Comparison of ENCODE assay signal across 38 cellular contexts in the genomic region with DNA sequence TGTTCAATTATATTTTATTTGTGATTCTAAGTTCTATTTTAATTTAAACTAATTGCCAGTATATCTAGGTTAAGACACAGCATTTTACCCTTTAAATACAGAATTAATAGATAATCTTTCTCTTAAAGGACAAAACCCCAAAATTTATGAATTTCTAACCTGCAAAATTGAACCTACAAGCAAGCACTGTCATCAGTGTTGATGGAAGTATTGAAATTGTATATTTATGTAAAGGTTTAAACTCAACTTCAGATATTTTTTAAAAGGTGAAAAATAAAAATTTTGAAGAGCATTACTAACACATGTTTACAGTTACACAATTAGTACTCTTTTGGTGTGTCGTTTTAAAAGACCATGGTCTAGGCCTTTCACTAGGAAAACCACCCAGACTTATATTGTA. TPM values are rescaled to one million over a fixed set of nuclear protein-coding genes. Genes with fewer than 3 reads are reported as not detected.
"Had no signal": no experiment of that assay in that cellular context is flagged by ENCODE, and none has a peak within 500 bp of the region (broad histone marks: within the 10 kb centered on the region; RNA-seq: fewer than 3 reads in every experiment).

No MANE protein-coding gene starts in this region.

- ATAC-seq: activated CD8-positive, alpha-beta T cell treated with anti-CD3 and anti-CD28 coated beads for 36 hours; activated naive CD4-positive, alpha-beta T cell treated with anti-CD3 and anti-CD28 coated beads, Interleukin-2, amount 50 U/mL, for 72 hours; activated T-cell treated with anti-CD3 and anti-CD28 coated beads, Interleukin-2, amount 50 U/mL, for 4 hours; activated T-cell treated with anti-CD3 and anti-CD28 coated beads, Interleukin-2, amount 50 U/mL, for 72 hours; activated T-helper 17 cell treated with anti-CD3 and anti-CD28 coated beads, Interleukin-2, amount 50 U/mL, for 72 hours; body of pancreas; T-cell had no signal

- FAIRE-seq: astrocyte had no signal

- DNase-seq: activated B cell treated with CpG ODN at 0.5 μM for 24 hours; activated CD4-positive, alpha-beta memory T cell treated with anti-CD3 and anti-CD28 coated beads for 36 hours; activated CD4-positive, alpha-beta T cell treated with anti-CD3 and anti-CD28 coated beads for 4 hours; activated CD4-positive, alpha-beta T cell treated with anti-CD3 and anti-CD28 coated beads, Interleukin-2, amount 50 U/mL, for 1 hour; activated CD4-positive, alpha-beta T cell treated with anti-CD3 and anti-CD28 coated beads, Interleukin-2, amount 50 U/mL, for 4 hours; activated CD4-positive, CD25-positive, alpha-beta regulatory T cell treated with anti-CD3 and anti-CD28 coated beads, Interleukin-2, amount 50 U/mL, for 72 hours; activated CD8-positive, alpha-beta memory T cell treated with anti-CD3 and anti-CD28 coated beads, Interleukin-2, amount 50 U/mL, for 4 hours; activated CD8-positive, alpha-beta T cell treated with anti-CD3 and anti-CD28 coated beads for 36 hours; activated effector memory CD4-positive, alpha-beta T cell treated with anti-CD3 and anti-CD28 coated beads, Interleukin-2, amount 50 U/mL, for 16 hours; activated gamma-delta T cell treated with Interleukin-2 at 50 U/mL for 16 hours; activated naive CD4-positive, alpha-beta T cell; activated naive CD4-positive, alpha-beta T cell treated with anti-CD3 and anti-CD28 coated beads for 36 hours; activated naive CD4-positive, alpha-beta T cell treated with anti-CD3 and anti-CD28 coated beads, Interleukin-2, amount 50 U/mL, for 16 hours; activated naive CD8-positive, alpha-beta T cell treated with anti-CD3 and anti-CD28 coated beads for 36 hours; activated T-cell treated with anti-CD3 and anti-CD28 coated beads for 4 hours; activated T-cell treated with anti-CD3 and anti-CD28 coated beads, Interleukin-2, amount 50 U/mL, for 1 hour; activated T-cell treated with anti-CD3 and anti-CD28 coated beads, Interleukin-2, amount 50 U/mL, for 4 hours; activated T-cell treated with anti-CD3 and anti-CD28 coated beads, Interleukin-2, amount 50 U/mL, for 72 hours; adrenal gland; amniotic stem cell; aorta; body of pancreas; brain microvascular endothelial cell; central memory CD4-positive, alpha-beta T cell; T-cell; T-helper 2 cell; T-helper 9 cell had no signal

- H3K27ac Mint-ChIP-seq: activated B cell treated with CpG ODN at 0.5 μM for 24 hours; activated CD4-positive, alpha-beta memory T cell treated with anti-CD3 and anti-CD28 coated beads for 36 hours; activated CD4-positive, alpha-beta T cell treated with anti-CD3 and anti-CD28 coated beads, Interleukin-2, amount 10 ng/mL, durations not matched to agents 24 days and 14 days; activated CD8-positive, alpha-beta T cell treated with anti-CD3 and anti-CD28 coated beads for 36 hours; activated naive CD4-positive, alpha-beta T cell treated with anti-CD3 and anti-CD28 coated beads for 36 hours; activated naive CD4-positive, alpha-beta T cell treated with anti-CD3 and anti-CD28 coated beads, Interleukin-2, amount 50 U/mL, for 72 hours; activated naive CD8-positive, alpha-beta T cell treated with anti-CD3 and anti-CD28 coated beads for 36 hours; activated T-cell treated with anti-CD3 and anti-CD28 coated beads, Interleukin-2, amount 50 U/mL, for 72 hours; activated T-helper 1 cell treated with anti-CD3 and anti-CD28 coated beads, Interleukin-12 subunit alpha, Interleukin-12 subunit beta, Interleukin-2, Interleukin-4 antibody, amounts not matched to agents 30 ng/mL and 10 ng/mL and 1 ng/mL, durations not matched to agents 14 hours and 24 hours and 36 hours; activated T-helper 17 cell treated with anti-CD3 and anti-CD28 coated beads, Interleukin-2, amount 50 U/mL, for 72 hours; T-cell; T-helper 2 cell treated with Interferon-gamma antibody and Interleukin-4, amounts not matched to agents 5 μg/mL and 100 μg/mL, for 36 hours had no signal

- H3K36me3 ChIP-seq: adrenal gland, brain microvascular endothelial cell, breast epithelium had no signal

- H3K9me3 ChIP-seq: adrenal gland, body of pancreas, breast epithelium had no signal

- H3K27ac ChIP-seq: adrenal gland, body of pancreas, brain microvascular endothelial cell, breast epithelium, VCaP had no signal

- H3K4me3 ChIP-seq: adrenal gland, body of pancreas, breast epithelium had no signal

- H3K4me3 Mint-ChIP-seq: activated B cell treated with CpG ODN at 0.5 μM for 24 hours; activated CD4-positive, alpha-beta memory T cell treated with anti-CD3 and anti-CD28 coated beads for 36 hours; activated CD4-positive, alpha-beta T cell treated with anti-CD3 and anti-CD28 coated beads, Interleukin-2, amount 10 ng/mL, durations not matched to agents 24 days and 14 days; activated CD8-positive, alpha-beta T cell treated with anti-CD3 and anti-CD28 coated beads for 36 hours; activated naive CD4-positive, alpha-beta T cell treated with anti-CD3 and anti-CD28 coated beads for 36 hours; activated naive CD8-positive, alpha-beta T cell treated with anti-CD3 and anti-CD28 coated beads for 36 hours; activated T-cell treated with anti-CD3 and anti-CD28 coated beads, Interleukin-2, amount 50 U/mL, for 4 hours; activated T-cell treated with anti-CD3 and anti-CD28 coated beads, Interleukin-2, amount 50 U/mL, for 72 hours; activated T-helper 1 cell treated with anti-CD3 and anti-CD28 coated beads, Interleukin-12 subunit alpha, Interleukin-12 subunit beta, Interleukin-2, Interleukin-4 antibody, amounts not matched to agents 30 ng/mL and 10 ng/mL and 1 ng/mL, durations not matched to agents 14 hours and 24 hours and 36 hours; activated T-helper 17 cell treated with anti-CD3 and anti-CD28 coated beads, Interleukin-2, amount 50 U/mL, for 72 hours; T-cell; T-helper 2 cell treated with Interferon-gamma antibody and Interleukin-4, amounts not matched to agents 5 μg/mL and 100 μg/mL, for 36 hours had no signal

RNA-seq across cellular contexts. Expression of gene OTP, which starts 3.4 kb away (rescaled TPM):
- total RNA-seq: activated B cell treated with CpG ODN at 0.5 μM for 24 hours; activated CD4-positive, alpha-beta memory T cell treated with anti-CD3 and anti-CD28 coated beads for 36 hours; activated CD4-positive, alpha-beta T cell treated with anti-CD3 and anti-CD28 coated beads, Interleukin-2, amount 10 ng/mL, durations not matched to agents 24 days and 14 days; activated CD8-positive, alpha-beta memory T cell treated with anti-CD3 and anti-CD28 coated beads for 36 hours; activated CD8-positive, alpha-beta T cell treated with anti-CD3 and anti-CD28 coated beads for 36 hours; activated naive CD4-positive, alpha-beta T cell treated with anti-CD3 and anti-CD28 coated beads for 36 hours; activated naive CD4-positive, alpha-beta T cell treated with anti-CD3 and anti-CD28 coated beads, Interleukin-2, amount 50 U/mL, for 72 hours; activated naive CD8-positive, alpha-beta T cell treated with anti-CD3 and anti-CD28 coated beads for 36 hours; activated T-cell treated with anti-CD3 and anti-CD28 coated beads, Interleukin-2, amount 50 U/mL, for 4 hours; activated T-helper 1 cell treated with anti-CD3 and anti-CD28 coated beads, Interleukin-12 subunit alpha, Interleukin-12 subunit beta, Interleukin-2, Interleukin-4 antibody, amounts not matched to agents 30 ng/mL and 10 ng/mL and 1 ng/mL, durations not matched to agents 14 hours and 24 hours and 36 hours; activated T-helper 17 cell treated with anti-CD3 and anti-CD28 coated beads, Interleukin-2, amount 50 U/mL, for 72 hours; aorta; body of pancreas; cardiac septum; T-cell; T-helper 1 cell treated with Interleukin-12 subunit alpha and Interleukin-12 subunit beta and Interleukin-4 antibody, amounts not matched to agents 30 ng/mL and 1 ng/mL, for 36 hours had no signal
- polyA plus RNA-seq: adrenal gland, aorta had no signal
